Comparison of ENCODE assay signal across 10 cellular contexts in genomic region chr12:50933459-50934124, GRCh38. TPM values are rescaled to one million over a fixed set of nuclear protein-coding genes. Genes with fewer than 3 reads are reported as not detected.
DNase-seq lines count a peak whose midpoint lies in the region; ATAC-seq and TF ChIP-seq lines count a peak whose summit lies in the region.
"Had no signal": no experiment of that assay in that cellular context is flagged by ENCODE, and none has a peak within 500 bp of the region (broad histone marks: within the 10 kb centered on the region; RNA-seq: fewer than 3 reads in every experiment).

No MANE protein-coding gene starts in this region.

- H3K4me1 ChIP-seq in MM.1S (ENCODE audit: low read length) = peaks cover 11% of the 10 kb centered on the region
- H3K4me1 ChIP-seq in ascending aorta = peaks cover 5 to 33% of the 10 kb centered on the region in 2 donors
- peaks cover 0 to 71% (median 26%) of the 10 kb centered on the region in 4 donors for H3K4me1 ChIP-seq in right lobe of liver
- H3K4me1 ChIP-seq in testis = peaks cover 24% of the 10 kb centered on the region

- no peak for DNase-seq in MM.1S
- no peak for DNase-seq in ascending aorta (ENCODE audit: low spot score in 2 of 2)
- peak in 1 of 3 donors; percentile 61 for DNase-seq in right lobe of liver
- DNase-seq in testis = no peak
- no peak for DNase-seq in middle frontal gyrus (ENCODE audit: extremely low spot score, low spot score)
- no peak for DNase-seq in HT-29 (ENCODE audit: low spot score)
- DNase-seq: activated CD4-positive, alpha-beta T cell treated with anti-CD3 and anti-CD28 coated beads, Interleukin-2, amount 10 ng/mL, durations not matched to agents 24 days and 14 days had no signal

- peaks cover 13% of the 10 kb centered on the region; the same call in 1 of the 2 replicates for H4K20me1 ChIP-seq in MM.1S (ENCODE audit: insufficient read depth, low read length)

- H3K36me3 ChIP-seq in MM.1S (replicated peaks; ENCODE audit: insufficient read depth, low read length) = peaks cover 9% of the 10 kb centered on the region; the same call in 1 of the 2 replicates
- H3K36me3 ChIP-seq in ascending aorta = peaks cover 25 to 31% of the 10 kb centered on the region in 2 donors
- H3K36me3 ChIP-seq in right lobe of liver = peaks cover 0 to 25% (median 13%) of the 10 kb centered on the region in 4 donors
- peaks cover 3% of the 10 kb centered on the region for H3K36me3 ChIP-seq in testis (ENCODE audit: low read depth, missing control alignments)

- no peak for TF ChIP-seq CTCF in MM.1S (IDR thresholded peaks at IDR 0.05; ENCODE audit: low read length)
- TF ChIP-seq CTCF in ascending aorta (IDR thresholded peaks at IDR 0.05) = no peak
- TF ChIP-seq CTCF in right lobe of liver (IDR thresholded peaks at IDR 0.05) = no peak
- TF ChIP-seq CTCF in testis (IDR thresholded peaks at IDR 0.05) = no peak

- H3K79me2 ChIP-seq in MM.1S (ENCODE audit: low read length) = peaks cover 41% of the 10 kb centered on the region

- no peaks in the 10 kb centered on the region for H3K9me2 ChIP-seq in MM.1S (replicated peaks; ENCODE audit: insufficient read depth, low read length)

- TF ChIP-seq POLR2A in right lobe of liver (IDR thresholded peaks at IDR 0.05) = no peak
- TF ChIP-seq POLR2A in testis (IDR thresholded peaks at IDR 0.05) = no peak

- H3K9me3 ChIP-seq in MM.1S (replicated peaks; ENCODE audit: insufficient read depth, low read length) = no peaks in the 10 kb centered on the region
- no peaks in the 10 kb centered on the region for H3K9me3 ChIP-seq in ascending aorta
- H3K9me3 ChIP-seq in right lobe of liver = no peaks in the 10 kb centered on the region
- no peaks in the 10 kb centered on the region for H3K9me3 ChIP-seq in testis

- intact Hi-C loops in ascending aorta (cut with DNase I) = no loop called here
- intact Hi-C loops in right lobe of liver (cut with DNase I) = no loop called here
- intact Hi-C loops in testis (cut with DNase I; ENCODE audit: low total_unique reads) = loop anchor here (10.0 kb wide), 1 partner anchor 51 kb away; no protein-coding TSS in a partner anchor

- no peak overlapping the region for H2AFZ ChIP-seq in MM.1S (ENCODE audit: low read length)

- H3K4me3 ChIP-seq in MM.1S (ENCODE audit: low read length) (no peak overlapping the region), ascending aorta (peak overlapping the region in 1 of 2 donors; percentile 40), right lobe of liver (no peak overlapping the region), testis (no peak overlapping the region)

- ATAC-seq in right lobe of liver = peak; percentile 6 to 54 (median 31)
- ATAC-seq in GM21381 (IDR thresholded peaks at IDR 0.05; ENCODE audit: unreplicated experiment) = no peak
- no peak for ATAC-seq in GM21528 (IDR thresholded peaks at IDR 0.05; ENCODE audit: low FRiP score, unreplicated experiment)

- H3K9ac ChIP-seq in MM.1S (ENCODE audit: low read length) = no peak overlapping the region

- no peak overlapping the region for H3K4me2 ChIP-seq in MM.1S (ENCODE audit: low read depth, low read length)

- peaks cover 10% of the 10 kb centered on the region; the same call in 1 of the 2 replicates for H3F3A ChIP-seq in MM.1S (ENCODE audit: insufficient read depth, low read length)

- H3K27me3 ChIP-seq in MM.1S (replicated peaks; ENCODE audit: insufficient read depth, low read length) = no peaks in the 10 kb centered on the region
- H3K27me3 ChIP-seq in ascending aorta = no peaks in the 10 kb centered on the region
- no peaks in the 10 kb centered on the region for H3K27me3 ChIP-seq in right lobe of liver
- H3K27me3 ChIP-seq in testis = no peaks in the 10 kb centered on the region

- 80% methylated on average over 1 of the region's 2 CpGs for WGBS in right lobe of liver (ENCODE audit: insufficient coverage, low coverage, low lambda C conversion rate, missing lambda C conversion rate)
- WGBS in testis, 2 donors = 93 to 100% methylated on average over 1 to 2 of the region's 2 CpGs

- H3K27ac ChIP-seq in MM.1S (ENCODE audit: low read length) = peak overlapping the region; percentile 7; the same call in 1 of the 2 replicates
- H3K27ac ChIP-seq in ascending aorta = peak overlapping the region; percentile 68 to 77
- peak overlapping the region; percentile 56 to 80 (median 66) for H3K27ac ChIP-seq in right lobe of liver
- peak overlapping the region; percentile 46 to 78 for H3K27ac ChIP-seq in testis

RNA-seq across cellular contexts. Expression of gene HIGD1C, which starts 18.8 kb away (rescaled TPM):
- total RNA-seq in ascending aorta = not detected
- total RNA-seq in right lobe of liver = not detected
- total RNA-seq in testis = not detected
- polyA plus RNA-seq in testis (ENCODE audit: insufficient read depth, low read depth, low replicate concordance) = 3.4 TPM
- total RNA-seq in HT-29 (2014; rRNA removed; shearing (Covaris generic)) = not detected in 2 replicates
- total RNA-seq: activated CD4-positive, alpha-beta T cell treated with anti-CD3 and anti-CD28 coated beads, Interleukin-2, amount 10 ng/mL, durations not matched to agents 24 days and 14 days had no signal
- polyA plus RNA-seq: adipose tissue had no signal

Comparison
In these comparisons a context has a peak if more than half of its experiments do, and no peak if none do; other contexts are left out.
1. H3K27ac ChIP-seq: peak in every context shown above with its lines; median percentile 72 in ascending aorta; 66 in right lobe of liver; 62 in testis; 7 in MM.1S.
2. ATAC-seq: peak in right lobe of liver (4 of 4); none in GM21381 (single experiment) and GM21528 (single experiment).